ENCODE assay signal across 21 cellular contexts in genomic region chr5:51889703-51890102, GRCh38.
"Had no signal": no experiment of that assay in that cellular context is flagged by ENCODE, and none has a peak within 500 bp of the region (broad histone marks: within the 10 kb centered on the region; RNA-seq: fewer than 3 reads in every experiment).

No MANE protein-coding gene starts in this region.

- H3K27ac ChIP-seq: foreskin keratinocyte, neural progenitor cell, ovary, right atrium auricular region, sigmoid colon, skin epidermis, stomach, thoracic aorta had no signal

- DNase-seq: dermis blood vessel endothelial cell; erythroblast; foreskin keratinocyte; immature natural killer cell; left colon; left ventricle myocardium superior; mesenchymal stem cell; midbrain; nucleus accumbens; ovary; sigmoid colon; stimulated activated CD4-positive, alpha-beta T cell treated with anti-CD3 and anti-CD28 coated beads, Interleukin-2, amount 100 ng/mL, for 24 hours; stimulated activated naive CD4-positive, alpha-beta T cell; stomach; substantia nigra; trophoblast cell had no signal

- FAIRE-seq: keratinocyte had no signal
